Comparison of ENCODE assay signal across 18 cellular contexts in genomic region chr11:3102641-3102921, GRCh38.
"Had no signal": no experiment of that assay in that cellular context is flagged by ENCODE, and none has a peak within 500 bp of the region (broad histone marks: within the 10 kb centered on the region; RNA-seq: fewer than 3 reads in every experiment).

No MANE protein-coding gene starts in this region.

- H3K27ac ChIP-seq: dorsolateral prefrontal cortex, gastrocnemius medialis, neutrophil, stomach had no signal

- ATAC-seq: esophagus mucosa, gastrocnemius medialis, left colon, left ventricle myocardium superior had no signal

- H3K4me3 ChIP-seq: dorsolateral prefrontal cortex, gastrocnemius medialis, lung, stomach had no signal

- H3K27me3 ChIP-seq: dorsolateral prefrontal cortex, gastrocnemius medialis, neutrophil, stomach had no signal

- DNase-seq: cortex of kidney; effector memory CD4-positive, alpha-beta T cell; glutamatergic neuron; left colon; left ventricle myocardium superior; mesenchymal stem cell; naive B cell; small intestine; stimulated activated CD4-positive, alpha-beta T cell treated with anti-CD3 and anti-CD28 coated beads, Interleukin-12 subunit alpha, Interleukin-12 subunit beta, amount 100 ng/mL, for 4 hours; stimulated activated naive CD4-positive, alpha-beta T cell; substantia nigra; trophoblast cell had no signal

- H3K36me3 Mint-ChIP-seq: naive B cell had no signal

- H3K4me1 Mint-ChIP-seq: naive B cell had no signal

- H3K9me3 ChIP-seq: gastrocnemius medialis, neutrophil, stomach had no signal

- H3K9me3 Mint-ChIP-seq: naive B cell had no signal

- H3K4me1 ChIP-seq: gastrocnemius medialis, stomach had no signal
